In genomic region chr16:62225675-62226074, GRCh38 we compare ENCODE assay signal across 9 cellular contexts.
DNase-seq lines count a peak whose midpoint lies in the region; ATAC-seq lines count a peak whose summit lies in the region.
"Had no signal": no experiment of that assay in that cellular context is flagged by ENCODE, and none has a peak within 500 bp of the region (broad histone marks: within the 10 kb centered on the region; RNA-seq: fewer than 3 reads in every experiment).

No MANE protein-coding gene starts in this region.

- DNase-seq in activated CD4-positive, alpha-beta T cell treated with anti-CD3 and anti-CD28 coated beads, Interleukin-2, amount 10 ng/mL, durations not matched to agents 7 days and 5 days, result peak; percentile 32
- DNase-seq in activated CD4-positive, alpha-beta T cell treated with anti-CD3 and anti-CD28 coated beads, Interleukin-2, amount 50 U/mL, for 4 hours, result no peak
- peak; percentile 48 to 71 for DNase-seq in NCI-H446 (lab: John Stamatoyannopoulos, UW)
- peak; percentile 7 for DNase-seq in adipocyte (ENCODE audit: low read depth)
- peak; percentile 63 for DNase-seq in inferior parietal cortex (ENCODE audit: extremely low spot score)
- DNase-seq in stimulated activated naive CD8-positive, alpha-beta T cell treated with anti-CD3 and anti-CD28 coated beads, Interleukin-15, amount 100 ng/mL, for 72 hours, result peak; percentile 1 to 17
- DNase-seq in stimulated activated naive CD4-positive, alpha-beta T cell treated with Interleukin-2 at 50 U/mL for 16 hours (lab: John Stamatoyannopoulos, UW), result no peak

- H3K4me1 Mint-ChIP-seq in activated CD4-positive, alpha-beta T cell treated with anti-CD3 and anti-CD28 coated beads, Interleukin-2, amount 10 ng/mL, durations not matched to agents 7 days and 5 days, result no peaks in the 10 kb centered on the region
- no peaks in the 10 kb centered on the region for H3K4me1 Mint-ChIP-seq in stimulated activated naive CD8-positive, alpha-beta T cell treated with anti-CD3 and anti-CD28 coated beads, Interleukin-15, amount 100 ng/mL, for 72 hours

- no peaks in the 10 kb centered on the region for H3K27me3 Mint-ChIP-seq in activated CD4-positive, alpha-beta T cell treated with anti-CD3 and anti-CD28 coated beads, Interleukin-2, amount 10 ng/mL, durations not matched to agents 7 days and 5 days
- H3K27me3 Mint-ChIP-seq in stimulated activated naive CD8-positive, alpha-beta T cell treated with anti-CD3 and anti-CD28 coated beads, Interleukin-15, amount 100 ng/mL, for 72 hours, result no peaks in the 10 kb centered on the region
- H3K27me3 Mint-ChIP-seq: CD4-positive, alpha-beta T cell had no signal

- H3K4me3 Mint-ChIP-seq in activated CD4-positive, alpha-beta T cell treated with anti-CD3 and anti-CD28 coated beads, Interleukin-2, amount 10 ng/mL, durations not matched to agents 7 days and 5 days, result no peak overlapping the region
- H3K4me3 Mint-ChIP-seq in stimulated activated naive CD8-positive, alpha-beta T cell treated with anti-CD3 and anti-CD28 coated beads, Interleukin-15, amount 100 ng/mL, for 72 hours, result no peak overlapping the region
- H3K4me3 Mint-ChIP-seq: CD4-positive, alpha-beta T cell had no signal

- CTCF ChIA-PET in activated CD4-positive, alpha-beta T cell treated with anti-CD3 and anti-CD28 coated beads, Interleukin-2, amount 10 ng/mL, durations not matched to agents 7 days and 5 days (lab: Charles Lee), result no interaction called here

- H3K27me3 ChIP-seq in adipocyte (replicated peaks; ENCODE audit: control insufficient read depth, insufficient read depth, low read length), result no peaks in the 10 kb centered on the region

- H3K9ac ChIP-seq in adipocyte (ENCODE audit: low read length), result no peak overlapping the region

- no peaks in the 10 kb centered on the region for H3K9me3 Mint-ChIP-seq in activated CD4-positive, alpha-beta T cell treated with anti-CD3 and anti-CD28 coated beads, Interleukin-2, amount 10 ng/mL, durations not matched to agents 7 days and 5 days
- H3K9me3 Mint-ChIP-seq in stimulated activated naive CD8-positive, alpha-beta T cell treated with anti-CD3 and anti-CD28 coated beads, Interleukin-15, amount 100 ng/mL, for 72 hours, result peaks cover 7 to 15% of the 10 kb centered on the region in 2 donors

- H3K36me3 Mint-ChIP-seq in activated CD4-positive, alpha-beta T cell treated with anti-CD3 and anti-CD28 coated beads, Interleukin-2, amount 10 ng/mL, durations not matched to agents 7 days and 5 days (ENCODE audit: low read depth), result no peaks in the 10 kb centered on the region

- H3K9me3 ChIP-seq in adipocyte (ENCODE audit: control insufficient read depth, low read length), result no peaks in the 10 kb centered on the region

- no peaks in the 10 kb centered on the region for H3K4me1 ChIP-seq in adipocyte (ENCODE audit: control insufficient read depth, insufficient read depth, low read length)

- ATAC-seq in HG03060 (IDR thresholded peaks at IDR 0.05; ENCODE audit: low read depth, unreplicated experiment), result peak; percentile 94
- peak; percentile 26 for ATAC-seq in stimulated activated naive CD8-positive, alpha-beta T cell treated with anti-CD3 and anti-CD28 coated beads, Interleukin-15, amount 100 ng/mL, for 72 hours

- H3K36me3 ChIP-seq in adipocyte (ENCODE audit: control insufficient read depth, insufficient read depth, low read length, severe bottlenecking), result no peaks in the 10 kb centered on the region

- H3K4me3 ChIP-seq in adipocyte (ENCODE audit: low read length), result peak overlapping the region; percentile 6

- POLR2A ChIA-PET in activated CD4-positive, alpha-beta T cell treated with anti-CD3 and anti-CD28 coated beads, Interleukin-2, amount 10 ng/mL, durations not matched to agents 7 days and 5 days (lab: Charles Lee), result no interaction called here

- H3K27ac Mint-ChIP-seq in activated CD4-positive, alpha-beta T cell treated with anti-CD3 and anti-CD28 coated beads, Interleukin-2, amount 10 ng/mL, durations not matched to agents 7 days and 5 days, result no peak overlapping the region
- no peak overlapping the region for H3K27ac Mint-ChIP-seq in stimulated activated naive CD8-positive, alpha-beta T cell treated with anti-CD3 and anti-CD28 coated beads, Interleukin-15, amount 100 ng/mL, for 72 hours
- H3K27ac Mint-ChIP-seq: CD4-positive, alpha-beta T cell had no signal

Comparison
In these comparisons a context has a peak if more than half of its experiments do, and no peak if none do; other contexts are left out.
1. DNase-seq: peak in activated CD4-positive, alpha-beta T cell treated with anti-CD3 and anti-CD28 coated beads, Interleukin-2, amount 10 ng/mL, durations not matched to agents 7 days and 5 days (single experiment), NCI-H446 (2 of 2), adipocyte (single experiment), inferior parietal cortex (single experiment) and stimulated activated naive CD8-positive, alpha-beta T cell treated with anti-CD3 and anti-CD28 coated beads, Interleukin-15, amount 100 ng/mL, for 72 hours (2 of 2); none in activated CD4-positive, alpha-beta T cell treated with anti-CD3 and anti-CD28 coated beads, Interleukin-2, amount 50 U/mL, for 4 hours (0 of 2) and stimulated activated naive CD4-positive, alpha-beta T cell treated with Interleukin-2 at 50 U/mL for 16 hours (single experiment).